Comparison of ENCODE assay signal across 14 cellular contexts in genomic region chr18:24631238-24632025, GRCh38.
DNase-seq lines count a peak whose midpoint lies in the region; ATAC-seq and TF ChIP-seq lines count a peak whose summit lies in the region.
"Had no signal": no experiment of that assay in that cellular context is flagged by ENCODE, and none has a peak within 500 bp of the region (broad histone marks: within the 10 kb centered on the region; RNA-seq: fewer than 3 reads in every experiment).

No MANE protein-coding gene starts in this region.

- no peaks in the 10 kb centered on the region for H3K36me3 ChIP-seq in fibroblast of lung (ENCODE audit: control insufficient read depth, insufficient read depth, low read length)
- H3K36me3 ChIP-seq in skeletal muscle tissue (ENCODE audit: control insufficient read depth in 3 of 3, insufficient read depth in 3 of 3, low read length in 3 of 3): no peaks in the 10 kb centered on the region
- H3K36me3 ChIP-seq: spleen, uterus had no signal

- no peaks in the 10 kb centered on the region for H3K36me3 Mint-ChIP-seq in activated CD4-positive, alpha-beta T cell treated with anti-CD3 and anti-CD28 coated beads, Interleukin-2, amount 10 ng/mL, durations not matched to agents 7 days and 5 days (ENCODE audit: low read depth)
- no peaks in the 10 kb centered on the region for H3K36me3 Mint-ChIP-seq in effector memory CD8-positive, alpha-beta T cell (ENCODE audit: insufficient read depth)

- H3K4me3 Mint-ChIP-seq in activated CD4-positive, alpha-beta T cell treated with anti-CD3 and anti-CD28 coated beads, Interleukin-2, amount 10 ng/mL, durations not matched to agents 7 days and 5 days: no peak overlapping the region
- H3K4me3 Mint-ChIP-seq in effector memory CD8-positive, alpha-beta T cell: no peak overlapping the region

- POLR2A ChIA-PET in activated CD4-positive, alpha-beta T cell treated with anti-CD3 and anti-CD28 coated beads, Interleukin-2, amount 10 ng/mL, durations not matched to agents 7 days and 5 days (lab: Charles Lee): no interaction called here

- peak; percentile 5 for DNase-seq in activated CD4-positive, alpha-beta T cell treated with anti-CD3 and anti-CD28 coated beads for 48 hours
- no peak for DNase-seq in activated CD4-positive, alpha-beta T cell treated with anti-CD3 and anti-CD28 coated beads, Interleukin-2, amount 10 ng/mL, durations not matched to agents 7 days and 5 days
- DNase-seq in NCI-H345 treated with DMSO at 0.1 percent for 48 hours (lab: John Stamatoyannopoulos, UW; ENCODE audit: unreplicated experiment) (peak; percentile 50), fibroblast of lung (ENCODE audit: low read depth in 2 of 2) (peak in 1 of 2 donors; percentile 6)
- DNase-seq in effector memory CD8-positive, alpha-beta T cell: no peak
- DNase-seq: cortex of kidney, foreskin fibroblast, HCEC 1CT, spleen, uterus had no signal

- H3K4me1 Mint-ChIP-seq in activated CD4-positive, alpha-beta T cell treated with anti-CD3 and anti-CD28 coated beads, Interleukin-2, amount 10 ng/mL, durations not matched to agents 7 days and 5 days: no peaks in the 10 kb centered on the region
- peaks cover 0 to 3% of the 10 kb centered on the region in 2 donors for H3K4me1 Mint-ChIP-seq in effector memory CD8-positive, alpha-beta T cell (ENCODE audit: low read depth in 2 of 2)

- CTCF ChIA-PET in activated CD4-positive, alpha-beta T cell treated with anti-CD3 and anti-CD28 coated beads, Interleukin-2, amount 10 ng/mL, durations not matched to agents 7 days and 5 days (lab: Charles Lee): interaction anchor here (0.6 kb wide), 1 partner anchor 15 kb away, joined by 3 read pairs; no protein-coding TSS in a partner anchor

- H3K9ac ChIP-seq in fibroblast of lung (ENCODE audit: insufficient read depth, low read length): no peak overlapping the region
- peak overlapping the region in 1 of 3 donors; percentile 70 for H3K9ac ChIP-seq in skeletal muscle tissue (ENCODE audit: low read depth in 1 of 3, low read length in 3 of 3)

- no peaks in the 10 kb centered on the region for H4K20me1 ChIP-seq in fibroblast of lung (ENCODE audit: control insufficient read depth, extremely low read depth, insufficient read depth, low read length)

- H3K27me3 ChIP-seq in fibroblast of lung (ENCODE audit: control insufficient read depth, insufficient read depth, low read length): no peaks in the 10 kb centered on the region
- H3K27me3 ChIP-seq in skeletal muscle tissue (ENCODE audit: control insufficient read depth in 3 of 3, insufficient read depth in 3 of 3, low read length in 3 of 3): no peaks in the 10 kb centered on the region
- H3K27me3 ChIP-seq: uterus had no signal

- H3K27ac Mint-ChIP-seq in activated CD4-positive, alpha-beta T cell treated with anti-CD3 and anti-CD28 coated beads, Interleukin-2, amount 10 ng/mL, durations not matched to agents 7 days and 5 days: no peak overlapping the region
- no peak overlapping the region for H3K27ac Mint-ChIP-seq in effector memory CD8-positive, alpha-beta T cell

- peak overlapping the region in 1 of 4 experiments; percentile 9 for H3K4me3 ChIP-seq in fibroblast of lung (replicated peaks in 1 of 4; ENCODE audit: control extremely low read depth in 1 of 4, insufficient read depth in 1 of 4, low read depth in 3 of 4, low read length in 4 of 4)
- peak overlapping the region; percentile 25 to 49 (median 45) for H3K4me3 ChIP-seq in skeletal muscle tissue (ENCODE audit: low read length in 3 of 3)
- H3K4me3 ChIP-seq: A549, spleen, uterus had no signal

- H3K27ac ChIP-seq in fibroblast of lung (ENCODE audit: insufficient read depth, low read length) (no peak overlapping the region), skeletal muscle tissue (ENCODE audit: low read depth, low read length) (no peak overlapping the region)
- H3K27ac ChIP-seq: A549, spleen, uterus had no signal

- H3K4me1 ChIP-seq in fibroblast of lung (ENCODE audit: control insufficient read depth, extremely low read depth, insufficient read depth, low read length): peaks cover 5% of the 10 kb centered on the region
- peaks cover 8 to 10% (median 9%) of the 10 kb centered on the region in 3 donors for H3K4me1 ChIP-seq in skeletal muscle tissue (ENCODE audit: control insufficient read depth in 3 of 3, insufficient read depth in 3 of 3, low read length in 3 of 3)
- H3K4me1 ChIP-seq: A549, uterus had no signal

- H3K9me3 Mint-ChIP-seq in activated CD4-positive, alpha-beta T cell treated with anti-CD3 and anti-CD28 coated beads, Interleukin-2, amount 10 ng/mL, durations not matched to agents 7 days and 5 days: no peaks in the 10 kb centered on the region
- no peaks in the 10 kb centered on the region for H3K9me3 Mint-ChIP-seq in effector memory CD8-positive, alpha-beta T cell

- H2AFZ ChIP-seq in fibroblast of lung (ENCODE audit: low read length): peak overlapping the region; percentile 58

- peak overlapping the region; percentile 62 for H3K4me2 ChIP-seq in fibroblast of lung (ENCODE audit: extremely low read depth, insufficient read depth, low read length)
- H3K4me2 ChIP-seq: A549 had no signal

- no peaks in the 10 kb centered on the region for H3K79me2 ChIP-seq in fibroblast of lung (ENCODE audit: control insufficient read depth, insufficient read depth, low read length)

- peaks cover 8% of the 10 kb centered on the region for H3K27me3 Mint-ChIP-seq in activated CD4-positive, alpha-beta T cell treated with anti-CD3 and anti-CD28 coated beads, Interleukin-2, amount 10 ng/mL, durations not matched to agents 7 days and 5 days
- H3K27me3 Mint-ChIP-seq in effector memory CD8-positive, alpha-beta T cell: peaks cover 33 to 42% of the 10 kb centered on the region in 2 donors

- H3K9me3 ChIP-seq in fibroblast of lung (ENCODE audit: control insufficient read depth, insufficient read depth, low read depth, low read length) (no peaks in the 10 kb centered on the region), skeletal muscle tissue (ENCODE audit: control insufficient read depth in 3 of 3, low read length in 3 of 3) (no peaks in the 10 kb centered on the region)
- H3K9me3 ChIP-seq: A549, spleen, uterus had no signal

- ATAC-seq in HG02885 (IDR thresholded peaks at IDR 0.05; ENCODE audit: poor library complexity, unreplicated experiment) (no peak), GM19328 (IDR thresholded peaks at IDR 0.05; ENCODE audit: unreplicated experiment) (no peak)
- ATAC-seq in effector memory CD8-positive, alpha-beta T cell (replicated peaks): no peak
- ATAC-seq: A549 had no signal

- peak in 1 of 2 donors; percentile 1 for TF ChIP-seq CTCF in fibroblast of lung (conservative IDR thresholded peaks at IDR 0.05 in 1 of 2, IDR thresholded peaks at IDR 0.05 in 1 of 2; ENCODE audit: low read depth in 1 of 2, low read length in 2 of 2)

Comparison
In these comparisons a context has a peak if more than half of its experiments do, and no peak if none do; other contexts are left out.
1. DNase-seq: peak in activated CD4-positive, alpha-beta T cell treated with anti-CD3 and anti-CD28 coated beads for 48 hours (single experiment) and NCI-H345 treated with DMSO at 0.1 percent for 48 hours (single experiment); none in activated CD4-positive, alpha-beta T cell treated with anti-CD3 and anti-CD28 coated beads, Interleukin-2, amount 10 ng/mL, durations not matched to agents 7 days and 5 days (single experiment) and effector memory CD8-positive, alpha-beta T cell (0 of 3).